In genomic region chr18:75081486-75081885, GRCh38 we compare ENCODE assay signal across 5 cellular contexts.
"Had no signal": no experiment of that assay in that cellular context is flagged by ENCODE, and none has a peak within 500 bp of the region (broad histone marks: within the 10 kb centered on the region; RNA-seq: fewer than 3 reads in every experiment).

No MANE protein-coding gene starts in this region.

- H3K4me3 Mint-ChIP-seq: H9, IgD-negative memory B cell had no signal

- H3K4me1 Mint-ChIP-seq: H9, IgD-negative memory B cell had no signal

- H3K27ac ChIP-seq: GM23248 had no signal

- DNase-seq: GM23248, GOT3, H9, HCEC 1CT had no signal

- H3K4me3 ChIP-seq: GM23248 had no signal

- H3K27ac Mint-ChIP-seq: H9, IgD-negative memory B cell had no signal
